In the genomic region with DNA sequence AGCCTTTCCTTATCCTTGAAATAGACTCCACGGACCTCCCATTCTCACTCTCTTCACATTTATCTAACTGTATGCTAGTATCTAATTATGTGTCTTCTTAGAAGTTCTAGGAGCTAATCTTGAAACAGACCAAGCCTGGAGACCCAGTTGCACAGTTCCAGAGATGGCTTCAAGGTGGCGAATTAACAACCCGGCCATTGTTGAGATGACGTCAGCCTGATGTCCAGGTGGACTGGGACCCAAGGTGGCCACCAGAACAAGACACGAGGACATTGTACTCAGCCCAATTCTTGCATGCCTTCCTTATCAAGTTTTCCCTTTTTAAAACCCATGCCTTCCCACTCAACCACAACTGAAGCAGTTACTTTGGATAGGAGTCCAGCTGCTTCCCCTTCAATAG, we compare ENCODE assay signal across 7 cellular contexts. TPM values are rescaled to one million over a fixed set of nuclear protein-coding genes. Genes with fewer than 3 reads are reported as not detected.
"Had no signal": no experiment of that assay in that cellular context is flagged by ENCODE, and none has a peak within 500 bp of the region (broad histone marks: within the 10 kb centered on the region; RNA-seq: fewer than 3 reads in every experiment).

No MANE protein-coding gene starts in this region.

- FAIRE-seq: HTR-8/SVneo had no signal

- DNase-seq: IMR-90, KBM-7, KG1 had no signal

- H3K4me3 Mint-ChIP-seq: IgD-negative memory B cell had no signal

- H3K4me1 Mint-ChIP-seq: IgD-negative memory B cell had no signal

- H3K27ac Mint-ChIP-seq: IgD-negative memory B cell had no signal

- H3K27ac ChIP-seq: HL-60 had no signal

RNA-seq across cellular contexts. Expression of gene CLEC3A, which starts 47.6 kb away (rescaled TPM):
- total RNA-seq: HT1080, IMR-90 had no signal
- polyA plus RNA-seq: IgD-negative memory B cell, IMR-90 had no signal
